ENCODE assay signal across 12 cellular contexts in the genomic region with DNA sequence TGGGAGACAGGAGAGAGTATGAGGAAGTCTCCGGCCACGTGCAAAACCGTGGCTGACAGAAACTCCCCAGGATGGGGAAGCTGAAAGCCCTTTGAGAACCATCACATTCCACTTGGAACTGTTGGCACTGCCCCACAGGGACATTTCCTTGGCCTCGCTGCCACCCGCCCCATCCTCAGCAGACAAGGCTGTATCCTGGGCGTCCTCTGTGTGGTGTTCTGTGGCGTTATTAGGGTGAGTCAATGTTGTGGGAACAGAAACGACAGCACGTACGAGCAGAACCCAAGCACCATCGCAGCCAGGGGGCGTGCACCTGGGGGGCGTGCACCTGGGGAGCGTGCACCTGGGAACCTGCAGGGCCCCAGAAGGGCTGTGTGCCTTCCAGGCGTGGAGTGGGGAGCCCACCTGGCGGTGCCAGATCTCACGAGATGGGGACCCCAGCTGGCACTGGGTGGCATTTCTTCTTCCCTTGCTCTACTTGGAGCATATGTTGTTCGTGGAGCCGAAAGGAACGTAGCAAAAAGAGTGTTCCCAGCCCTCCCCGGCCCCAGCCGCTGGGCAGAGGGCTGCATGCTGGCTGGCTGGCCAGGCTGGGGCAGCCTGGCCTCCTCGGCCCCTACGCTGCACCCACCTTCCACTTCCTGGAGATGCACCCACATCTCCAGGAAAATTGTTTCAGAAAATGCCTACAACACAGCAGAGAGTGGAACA. TPM values are rescaled to one million over a fixed set of nuclear protein-coding genes. Genes with fewer than 3 reads are reported as not detected.
A peak's percentile ranks its signal among the peaks of the same experiment; 100 is the strongest.
DNase-seq lines count a peak whose midpoint lies in the region; ATAC-seq, FAIRE-seq and TF ChIP-seq lines count a peak whose summit lies in the region.
"Had no signal": no experiment of that assay in that cellular context is flagged by ENCODE, and none has a peak within 500 bp of the region (broad histone marks: within the 10 kb centered on the region; RNA-seq: fewer than 3 reads in every experiment).

No MANE protein-coding gene starts in this region.

- POLR2A ChIA-PET in HepG2 (lab: Yijun Ruan, JAX): no interaction called here

- H2AFZ ChIP-seq in HepG2 (ENCODE audit: low read length) (no peak overlapping the region), SU-DHL-6 (ENCODE audit: low read depth, low read length, severe bottlenecking) (no peak overlapping the region), keratinocyte (ENCODE audit: control insufficient read depth, low read length) (peak overlapping the region; percentile 2)

- no peak for ATAC-seq in HepG2
- peak; percentile 12 for ATAC-seq in aorta (ENCODE audit: low FRiP score)
- ATAC-seq in HG03457 (IDR thresholded peaks at IDR 0.05; ENCODE audit: unreplicated experiment): no peak

- no peak overlapping the region for H3K27ac Mint-ChIP-seq in T-helper 2 cell treated with Interferon-gamma antibody and Interleukin-4, amounts not matched to agents 5 μg/mL and 100 μg/mL, for 36 hours

- FAIRE-seq in HepG2 (lab: Jason Lieb, UNC): no peak
- peak; percentile 17 for FAIRE-seq in keratinocyte (lab: Jason Lieb, UNC)

- TF ChIP-seq EP300 in HepG2 (IDR thresholded peaks at IDR 0.05; ENCODE audit: low read depth in 2 of 2, low read length in 2 of 2) (no peak), HepG2 (CRISPR knock-in tag; IDR thresholded peaks at IDR 0.05; ENCODE audit: borderline replicate concordance) (no peak)

- dilution Hi-C loops in keratinocyte (cut with MboI; ENCODE audit: extremely low pct_ligation_motif_present, low sequenced_read_pairs): no loop called here

- no peaks in the 10 kb centered on the region for H3K36me3 Mint-ChIP-seq in T-helper 2 cell treated with Interferon-gamma antibody and Interleukin-4, amounts not matched to agents 5 μg/mL and 100 μg/mL, for 36 hours (ENCODE audit: low read depth)

- peaks cover 0 to 2% (median 0%) of the 10 kb centered on the region in 4 donors for H3K4me1 ChIP-seq in liver (ENCODE audit: control insufficient read depth in 4 of 4, insufficient read depth in 4 of 4, low read length in 3 of 4)
- no peaks in the 10 kb centered on the region for H3K4me1 ChIP-seq in HepG2 (ENCODE audit: insufficient read depth, low read length)
- peaks cover 2% of the 10 kb centered on the region for H3K4me1 ChIP-seq in keratinocyte (ENCODE audit: control insufficient read depth, extremely low read depth, insufficient read depth, low read length)
- H3K4me1 ChIP-seq in aorta (ENCODE audit: control insufficient read depth in 1 of 2, insufficient read depth in 2 of 2, low read length in 2 of 2): no peaks in the 10 kb centered on the region

- H3K27me3 Mint-ChIP-seq in T-helper 2 cell treated with Interferon-gamma antibody and Interleukin-4, amounts not matched to agents 5 μg/mL and 100 μg/mL, for 36 hours (ENCODE audit: low read depth): peaks cover 8% of the 10 kb centered on the region

- H3K27me3 ChIP-seq in liver (ENCODE audit: control insufficient read depth in 4 of 4, insufficient read depth in 4 of 4, low read length in 3 of 4) (no peaks in the 10 kb centered on the region), HepG2 (ENCODE audit: control insufficient read depth in 1 of 2, insufficient read depth in 2 of 2, low read length in 2 of 2) (peaks cover 1 to 7% of the 10 kb centered on the region in 2 experiments; a peak in 3 of 5 replicates), SU-DHL-6 (ENCODE audit: low read length) (no peaks in the 10 kb centered on the region), keratinocyte (ENCODE audit: control insufficient read depth, extremely low read depth, insufficient read depth, low read length) (peaks cover 15% of the 10 kb centered on the region), aorta (ENCODE audit: control insufficient read depth in 1 of 2, insufficient read depth in 2 of 2, low read length in 1 of 2) (no peaks in the 10 kb centered on the region)

- no peaks in the 10 kb centered on the region for H3K9me3 Mint-ChIP-seq in T-helper 2 cell treated with Interferon-gamma antibody and Interleukin-4, amounts not matched to agents 5 μg/mL and 100 μg/mL, for 36 hours

- H3K9me1 ChIP-seq in keratinocyte (ENCODE audit: control insufficient read depth, extremely low read depth, insufficient read depth, low read length): peaks cover 5% of the 10 kb centered on the region

- H3F3A ChIP-seq in SU-DHL-6 (ENCODE audit: insufficient read depth): peaks cover 22% of the 10 kb centered on the region; the same call in 1 of the 2 replicates

- BruUV-seq in HepG2 (replicated peaks; lab: Mats Ljungman, UMichigan): no TSS peak

- DNase-seq in HepG2 (ENCODE audit: low spot score) (no peak), keratinocyte (ENCODE audit: low read depth, low spot score) (no peak), aorta (peak in 1 of 2 donors; percentile 82), NCI-H2196 treated with DMSO at 0.1 percent for 48 hours (lab: John Stamatoyannopoulos, UW; ENCODE audit: unreplicated experiment) (no peak)
- DNase-seq in T-helper 2 cell treated with Interferon-gamma antibody and Interleukin-4, amounts not matched to agents 5 μg/mL and 100 μg/mL, for 36 hours (ENCODE audit: low spot score): no peak
- DNase-seq: activated CD8-positive, alpha-beta memory T cell treated with anti-CD3 and anti-CD28 coated beads, Interleukin-2, amount 50 U/mL, for 48 hours; kidney glomerular epithelial cell; NCI-H774; stimulated activated CD4-positive, alpha-beta T cell treated with anti-CD3 and anti-CD28 coated beads, Interleukin-1b, Interleukin-23, amount 100 ng/mL, for 48 hours had no signal

- H3K36me3 ChIP-seq in liver (ENCODE audit: control insufficient read depth in 4 of 4, insufficient read depth in 3 of 4, low read depth in 1 of 4, low read length in 3 of 4): no peaks in the 10 kb centered on the region
- H3K36me3 ChIP-seq in HepG2 (replicated peaks in 1 of 2; ENCODE audit: control insufficient read depth in 1 of 2, insufficient read depth in 2 of 2, low read length in 2 of 2): no peaks in the 10 kb centered on the region
- no peaks in the 10 kb centered on the region for H3K36me3 ChIP-seq in SU-DHL-6 (ENCODE audit: low read length)
- H3K36me3 ChIP-seq in keratinocyte (ENCODE audit: control insufficient read depth in 2 of 2, extremely low read depth in 1 of 2, insufficient read depth in 2 of 2, low read length in 2 of 2): no peaks in the 10 kb centered on the region
- H3K36me3 ChIP-seq in aorta (ENCODE audit: control insufficient read depth in 1 of 2, insufficient read depth in 2 of 2, low read length in 1 of 2): no peaks in the 10 kb centered on the region

- peak overlapping the region; percentile 25 to 61 for H3K27ac ChIP-seq in liver (ENCODE audit: low read depth in 1 of 2, low read length in 2 of 2)
- no peak overlapping the region for H3K27ac ChIP-seq in HepG2 (ENCODE audit: extremely low read length, insufficient read depth, low read length)
- peak overlapping the region; percentile 60 for H3K27ac ChIP-seq in SU-DHL-6 (ENCODE audit: low read depth, low read length)
- no peak overlapping the region for H3K27ac ChIP-seq in keratinocyte (ENCODE audit: control insufficient read depth, insufficient read depth, low read length)
- H3K27ac ChIP-seq in aorta (ENCODE audit: low read depth in 1 of 2, low read length in 2 of 2): no peak overlapping the region

- H3K9me3 ChIP-seq in liver (ENCODE audit: control insufficient read depth in 4 of 4, low read length in 3 of 4) (no peaks in the 10 kb centered on the region), HepG2 (ENCODE audit: low read length) (no peaks in the 10 kb centered on the region), SU-DHL-6 (ENCODE audit: insufficient read depth, low read length) (no peaks in the 10 kb centered on the region), keratinocyte (ENCODE audit: control insufficient read depth, low read depth, low read length) (no peaks in the 10 kb centered on the region), aorta (ENCODE audit: control insufficient read depth, low read length) (no peaks in the 10 kb centered on the region)

- no peak overlapping the region for H3K4me3 Mint-ChIP-seq in T-helper 2 cell treated with Interferon-gamma antibody and Interleukin-4, amounts not matched to agents 5 μg/mL and 100 μg/mL, for 36 hours

- 69% methylated on average over 24 of the region's 24 CpGs for WGBS in liver
- 50% methylated on average over 13 of the region's 24 CpGs for WGBS in HepG2 (ENCODE audit: low lambda C conversion rate)
- 51 to 54% methylated on average over 24 of the region's 24 CpGs for WGBS in aorta, 2 donors

- H3K9me2 ChIP-seq in SU-DHL-6 (replicated peaks; ENCODE audit: insufficient read depth, low read length): no peaks in the 10 kb centered on the region

- no peak overlapping the region for H3K9ac ChIP-seq in liver (ENCODE audit: low read depth in 1 of 2, low read length in 2 of 2)
- no peak overlapping the region for H3K9ac ChIP-seq in HepG2 (ENCODE audit: insufficient read depth, low read depth, low read length)
- H3K9ac ChIP-seq in SU-DHL-6 (ENCODE audit: low read length): peak overlapping the region; percentile 2; the same call in 1 of the 2 replicates
- H3K9ac ChIP-seq in keratinocyte (ENCODE audit: control insufficient read depth, extremely low read depth, insufficient read depth, low read length): no peak overlapping the region

- H4K20me1 ChIP-seq in HepG2 (ENCODE audit: insufficient read depth, low read length) (no peaks in the 10 kb centered on the region), SU-DHL-6 (ENCODE audit: low read depth, low read length) (no peaks in the 10 kb centered on the region), keratinocyte (ENCODE audit: control insufficient read depth, extremely low read depth, insufficient read depth, low read length) (no peaks in the 10 kb centered on the region)

- intact Hi-C loops in HepG2 (cut with micrococcal nuclease; ENCODE audit: unreplicated experiment) (no loop called here), aorta (cut with DNase I) (no loop called here)

- H3K79me2 ChIP-seq in HepG2 (ENCODE audit: insufficient read depth, low read length) (no peaks in the 10 kb centered on the region), SU-DHL-6 (ENCODE audit: insufficient read depth, low read length) (no peaks in the 10 kb centered on the region), keratinocyte (ENCODE audit: control insufficient read depth, insufficient read depth, low read length) (no peaks in the 10 kb centered on the region)

- no peak for TF ChIP-seq POLR2A in HepG2 (IDR thresholded peaks at IDR 0.05; ENCODE audit: insufficient read depth in 1 of 2, low read depth in 2 of 2, low read length in 2 of 2)

- H3K4me3 ChIP-seq in liver (ENCODE audit: low read depth in 1 of 3, low read length in 3 of 3) (no peak overlapping the region), HepG2 (replicated peaks in 1 of 3; ENCODE audit: insufficient read depth in 1 of 3, low read depth in 2 of 3, low read length in 3 of 3) (no peak overlapping the region), SU-DHL-6 (ENCODE audit: insufficient read depth, low read length, poor library complexity, severe bottlenecking) (peak overlapping the region; percentile 8), keratinocyte (ENCODE audit: control insufficient read depth in 2 of 3, extremely low read depth in 1 of 3, insufficient read depth in 2 of 3, low read depth in 1 of 3, low read length in 3 of 3) (no peak overlapping the region), aorta (ENCODE audit: low read length in 2 of 2) (no peak overlapping the region)

- in situ Hi-C loops in HepG2 (cut with HindIII; ENCODE audit: extremely low pct_ligation_motif_present, low pct_unique_long_range_greater_than_20kb): no loop called here

- TF ChIP-seq RAD21 in liver (IDR thresholded peaks at IDR 0.05) (no peak), HepG2 (CRISPR knock-in tag; IDR thresholded peaks at IDR 0.05) (no peak)

- H3K4me1 Mint-ChIP-seq in T-helper 2 cell treated with Interferon-gamma antibody and Interleukin-4, amounts not matched to agents 5 μg/mL and 100 μg/mL, for 36 hours (ENCODE audit: low read depth): peaks cover 4% of the 10 kb centered on the region

- CTCF ChIA-PET in HepG2 (lab: Yijun Ruan, JAX; ENCODE audit: low intra/inter-chr PET ratio, low total read pairs): no interaction called here

- TF ChIP-seq CTCF in liver (IDR thresholded peaks at IDR 0.05; ENCODE audit: low read depth, low read length, missing input control) (no peak), HepG2 (CRISPR knock-in tag; IDR thresholded peaks at IDR 0.05) (no peak), SU-DHL-6 (IDR thresholded peaks at IDR 0.05; ENCODE audit: insufficient read depth, low read length, poor library complexity, severe bottlenecking) (no peak), keratinocyte (optimal IDR thresholded peaks at IDR 0.05 in 1 of 3, IDR thresholded peaks at IDR 0.05 in 1 of 3, conservative IDR thresholded peaks at IDR 0.05 in 1 of 3; ENCODE audit: extremely low read depth in 1 of 3, insufficient read depth in 2 of 3, low read length in 3 of 3) (peak; percentile 22 to 59 (median 48))

- H3K4me2 ChIP-seq in HepG2 (ENCODE audit: low read depth, low read length) (no peak overlapping the region), SU-DHL-6 (ENCODE audit: low read depth, low read length, poor library complexity, severe bottlenecking) (peak overlapping the region; percentile 50), keratinocyte (ENCODE audit: control insufficient read depth, extremely low read depth, insufficient read depth, low read depth, low read length) (peak overlapping the region; percentile 31)

RNA-seq across cellular contexts. Expression of a gene that starts 35.4 kb away (rescaled TPM):
- 1 to 10 TPM; 3.5 to 3.8 TPM for total RNA-seq in liver
- polyA plus RNA-seq in liver: 1 to 10 TPM in 1 of 2 donors, under 1 TPM in 1; 0.36 to 1.7 TPM
- not detected in 2 replicates for total RNA-seq in HepG2 (2016; rRNA removed; fragmentation: Illumina TruSeq; extraction: Trizol)
- total RNA-seq in HepG2 (2016; cell fraction: cytosol; rRNA removed; fragmentation: Illumina TruSeq; extraction: Trizol; ENCODE audit: low read depth): not detected in 2 replicates
- not detected in 2 replicates for total RNA-seq in HepG2 (2016; cell fraction: insoluble cytoplasmic fraction; rRNA removed; fragmentation: Illumina TruSeq; extraction: Trizol)
- total RNA-seq in HepG2 (2016; cell fraction: membrane; rRNA removed; fragmentation: Illumina TruSeq; extraction: Trizol): not detected in 2 replicates
- not detected in 2 replicates for total RNA-seq in HepG2 (2016; cell fraction: nucleus; rRNA removed; fragmentation: Illumina TruSeq; extraction: Trizol)
- polyA plus RNA-seq in HepG2 (2011; rRNA removed): 0.03 and 0.10 TPM in 2 replicates
- 0.01 TPM in 2 replicates for polyA plus RNA-seq in HepG2 (2011; cell fraction: cytosol; rRNA removed)
- polyA plus RNA-seq in HepG2 (2011; cell fraction: nucleus; rRNA removed): 0.05 TPM in 1 of 2 replicates, not detected in the other
- polyA plus RNA-seq in HepG2 (2012): 0.24 and 0.35 TPM in 2 replicates
- polyA plus RNA-seq in HepG2 (2016; cell fraction: cytosol; fragmentation: Illumina TruSeq; extraction: Trizol; ENCODE audit: low read depth): not detected in 2 replicates
- polyA plus RNA-seq in HepG2 (2016; cell fraction: insoluble cytoplasmic fraction; fragmentation: Illumina TruSeq; extraction: Trizol; ENCODE audit: low read depth): not detected in 2 replicates
- polyA plus RNA-seq in HepG2 (2016; cell fraction: membrane; fragmentation: Illumina TruSeq; extraction: Trizol; ENCODE audit: low read depth): not detected in 2 replicates
- polyA plus RNA-seq in HepG2 (2016; cell fraction: nucleus; fragmentation: Illumina TruSeq; extraction: Trizol; ENCODE audit: insufficient read depth, low read depth): not detected in 2 replicates
- polyA minus RNA-seq in HepG2 (2011; rRNA and poly(A)+ RNA removed; ENCODE audit: low replicate concordance): 0.05 TPM in 1 of 2 replicates, not detected in the other
- polyA minus RNA-seq in HepG2 (2011; cell fraction: cytosol; rRNA and poly(A)+ RNA removed): not detected in 2 replicates
- polyA minus RNA-seq in HepG2 (2011; cell fraction: nucleus; rRNA and poly(A)+ RNA removed): not detected in 2 replicates
- polyA plus RNA-seq in keratinocyte: 0.05 TPM in 1 of 3 replicates, not detected in the others
- polyA plus RNA-seq in keratinocyte (2011; ENCODE audit: low read depth): not detected
- 0.03 and 0.05 TPM in 2 replicates for polyA plus RNA-seq in keratinocyte (2011; cell fraction: cytosol; rRNA removed)
- 0.01 and 0.09 TPM in 2 replicates for polyA plus RNA-seq in keratinocyte (2011; cell fraction: nucleus; rRNA removed)
- polyA plus RNA-seq in keratinocyte (2012; ENCODE audit: low replicate concordance): 0.01 TPM in 1 of 2 replicates, not detected in the other
- 0.16 TPM in 1 of 3 replicates, not detected in the others for polyA minus RNA-seq in keratinocyte
- not detected for polyA minus RNA-seq in keratinocyte (2011; cell fraction: cytosol; rRNA and poly(A)+ RNA removed)
- not detected in 2 replicates for polyA minus RNA-seq in keratinocyte (2011; cell fraction: nucleus; rRNA and poly(A)+ RNA removed)
- 10 to 100 TPM in 1 of 2 donors, 1 to 10 TPM in 1; 5.3 to 10.5 TPM for total RNA-seq in aorta
- polyA plus RNA-seq in aorta: 1 to 10 TPM in 1 of 2 donors, under 1 TPM in 1; 0.38 to 2.6 TPM

Comparison
In these comparisons a context has a peak if more than half of its experiments do, and no peak if none do; other contexts are left out.
1. H3K27ac ChIP-seq: peak in liver (2 of 2) and SU-DHL-6 (single experiment); none in HepG2 (single experiment), keratinocyte (single experiment) and aorta (0 of 2).
2. CTCF ChIP-seq: peak in keratinocyte (3 of 3); none in liver (single experiment), HepG2 (single experiment) and SU-DHL-6 (single experiment).